Comparison of ENCODE assay signal across 20 cellular contexts in genomic region chr11:17516551-17517150, GRCh38. TPM values are rescaled to one million over a fixed set of nuclear protein-coding genes. Genes with fewer than 3 reads are reported as not detected.
DNase-seq lines count a peak whose midpoint lies in the region; ATAC-seq, FAIRE-seq and TF ChIP-seq lines count a peak whose summit lies in the region.
"Had no signal": no experiment of that assay in that cellular context is flagged by ENCODE, and none has a peak within 500 bp of the region (broad histone marks: within the 10 kb centered on the region; RNA-seq: fewer than 3 reads in every experiment).

No MANE protein-coding gene starts in this region.

- peak; percentile 55 for FAIRE-seq in frontal cortex (lab: Jason Lieb, UNC)
- no peak for FAIRE-seq in pancreas (lab: Jason Lieb, UNC)
- FAIRE-seq: A204.1, H1, HepG2 had no signal

- POLR2A ChIA-PET in CD8-positive, alpha-beta memory T cell (lab: Charles Lee), result no interaction called here

- TF ChIP-seq CTCF in pancreas (IDR thresholded peaks at IDR 0.05), result no peak

- intact Hi-C loops in pancreas (cut with DNase I), result no loop called here

- H3K4me3 ChIP-seq in CD8-positive, alpha-beta memory T cell (ENCODE audit: low read length), result no peak overlapping the region
- no peak overlapping the region for H3K4me3 ChIP-seq in pancreas
- H3K4me3 ChIP-seq: BLaER1 had no signal

- no peaks in the 10 kb centered on the region for H3K36me3 Mint-ChIP-seq in CD8-positive, alpha-beta memory T cell

- no peak overlapping the region for H3K27ac Mint-ChIP-seq in CD8-positive, alpha-beta memory T cell

- H3K4me3 Mint-ChIP-seq in CD8-positive, alpha-beta memory T cell, result no peak overlapping the region

- no peaks in the 10 kb centered on the region for H3K4me1 Mint-ChIP-seq in CD8-positive, alpha-beta memory T cell

- H3K36me3 ChIP-seq in CD8-positive, alpha-beta memory T cell (ENCODE audit: insufficient read depth, low read length), result no peaks in the 10 kb centered on the region
- no peaks in the 10 kb centered on the region for H3K36me3 ChIP-seq in pancreas
- H3K36me3 ChIP-seq: BLaER1 had no signal

- H3K27me3 ChIP-seq in CD8-positive, alpha-beta memory T cell (ENCODE audit: insufficient read depth, low read length, poor library complexity, severe bottlenecking), result no peaks in the 10 kb centered on the region
- no peaks in the 10 kb centered on the region for H3K27me3 ChIP-seq in pancreas
- H3K27me3 ChIP-seq: BLaER1 had no signal

- ATAC-seq in pancreas, result no peak
- ATAC-seq: HepG2 had no signal

- no peaks in the 10 kb centered on the region for H3K4me1 ChIP-seq in CD8-positive, alpha-beta memory T cell (ENCODE audit: insufficient read depth, low read length)
- H3K4me1 ChIP-seq in pancreas, result no peaks in the 10 kb centered on the region
- H3K4me1 ChIP-seq: BLaER1 had no signal

- H3K9me3 ChIP-seq in CD8-positive, alpha-beta memory T cell (ENCODE audit: low read length), result no peaks in the 10 kb centered on the region
- H3K9me3 ChIP-seq in pancreas, result no peaks in the 10 kb centered on the region
- H3K9me3 ChIP-seq: BLaER1 had no signal

- CTCF ChIA-PET in CD8-positive, alpha-beta memory T cell (lab: Charles Lee), result interaction anchor here (1.5 kb wide), 1 partner anchor 12 kb away, joined by 6 read pairs; no protein-coding TSS in a partner anchor

- H3K27ac ChIP-seq in substantia nigra (ENCODE audit: low read depth, low read length, poor library complexity, severe bottlenecking), result peak overlapping the region; percentile 90
- no peak overlapping the region for H3K27ac ChIP-seq in CD8-positive, alpha-beta memory T cell (ENCODE audit: low read depth, low read length)
- no peak overlapping the region for H3K27ac ChIP-seq in pancreas
- H3K27ac ChIP-seq: BLaER1 had no signal

- peaks cover 8 to 11% of the 10 kb centered on the region in 2 donors for H3K27me3 Mint-ChIP-seq in CD8-positive, alpha-beta memory T cell

- no peaks in the 10 kb centered on the region for H3K9me3 Mint-ChIP-seq in CD8-positive, alpha-beta memory T cell

- peak in 36 of 56 donors; percentile 8 to 84 (median 40) for DNase-seq in amygdala (lab: John Stamatoyannopoulos, UW)
- DNase-seq in frontal cortex (ENCODE audit: low spot score in 2 of 2), result peak in 1 of 2 donors; percentile 56
- DNase-seq in medulla oblongata (ENCODE audit: extremely low spot score), result peak; percentile 93
- DNase-seq in substantia nigra (lab: John Stamatoyannopoulos, UW), result peak in 41 of 49 donors; percentile 16 to 81 (median 49)
- DNase-seq in CD8-positive, alpha-beta memory T cell, result no peak
- DNase-seq in GDM1 (lab: John Stamatoyannopoulos, UW), result no peak
- no peak for DNase-seq in pancreas
- DNase-seq: DMS79, KG1, NCI-H1105 treated with DMSO at 0.1 percent for 48 hours, NCI-H1694, NCI-H2107, NCI-H2227 treated with DMSO at 0.1 percent for 48 hours, NCI-H524, SIG-M5 had no signal

- 86% methylated on average over 7 of the region's 7 CpGs for WGBS in pancreas, 2 donors

RNA-seq across cellular contexts. Expression of gene USH1C, which starts 27.6 kb away (rescaled TPM):
- not detected for total RNA-seq in frontal cortex
- total RNA-seq in CD8-positive, alpha-beta memory T cell, result not detected
- not detected for polyA plus RNA-seq in CD8-positive, alpha-beta memory T cell
- 1 to 10 TPM; 3.5 to 9.8 (median 7.6) TPM for total RNA-seq in pancreas
- 10 to 100 TPM; 10.1 to 44.3 TPM for polyA plus RNA-seq in pancreas
- total RNA-seq: HepG2, RPMI7951 had no signal
- polyA plus RNA-seq: HepG2 had no signal

RNA-seq across cellular contexts. Expression of gene OTOG, which starts 30.4 kb away (rescaled TPM):
- total RNA-seq in frontal cortex, result under 0.01 TPM
- not detected for total RNA-seq in CD8-positive, alpha-beta memory T cell
- not detected for polyA plus RNA-seq in CD8-positive, alpha-beta memory T cell
- total RNA-seq in pancreas, result not detected
- not detected for polyA plus RNA-seq in pancreas
- total RNA-seq: HepG2, RPMI7951 had no signal
- polyA plus RNA-seq: HepG2 had no signal

RNA-seq across cellular contexts. Expression of gene ABCC8, which starts 40.0 kb away (rescaled TPM):
- total RNA-seq in frontal cortex (8.6 TPM), pancreas (10 to 100 TPM; 14.9 to 77.3 (median 38.4) TPM)
- total RNA-seq in CD8-positive, alpha-beta memory T cell, result not detected
- polyA plus RNA-seq in CD8-positive, alpha-beta memory T cell, result not detected
- polyA plus RNA-seq in pancreas, result 100 to 1,000 TPM; 196 to 917 TPM
- total RNA-seq: HepG2, RPMI7951 had no signal
- polyA plus RNA-seq: HepG2 had no signal

Comparison
In these comparisons a context has a peak if more than half of its experiments do, and no peak if none do; other contexts are left out.
1. DNase-seq: peak in amygdala (36 of 56), medulla oblongata (single experiment) and substantia nigra (41 of 49); none in CD8-positive, alpha-beta memory T cell (0 of 5), GDM1 (single experiment) and pancreas (0 of 6).